ENCODE assay signal across 8 cellular contexts in genomic region chr2:58275144-58275543, GRCh38. TPM values are rescaled to one million over a fixed set of nuclear protein-coding genes. Genes with fewer than 3 reads are reported as not detected.
DNase-seq lines count a peak whose midpoint lies in the region; ATAC-seq and TF ChIP-seq lines count a peak whose summit lies in the region.
"Not testable (repeated sequence)": the region's sequence is repeated elsewhere in the genome, so short reads cannot be mapped to it uniquely, and the experiment has no call there.

No MANE protein-coding gene starts in this region.

- H2BK12ac ChIP-seq in trophoblast cell (ENCODE audit: low read length): not testable (repeated sequence)

- not testable (repeated sequence) for H3K9me1 ChIP-seq in IMR-90 (ENCODE audit: insufficient read depth, low read length)

- not testable (repeated sequence) for H3K56ac ChIP-seq in IMR-90 (ENCODE audit: extremely low read depth, insufficient read depth, low read length)

- not testable (repeated sequence) for H4K20me1 ChIP-seq in IMR-90 (ENCODE audit: insufficient read depth, low read length)

- H3K14ac ChIP-seq in IMR-90 (replicated peaks; ENCODE audit: low read depth, low read length); trophoblast cell (ENCODE audit: low read length): not testable (repeated sequence)

- POLR2A ChIA-PET in IMR-90 (lab: Charles Lee; ENCODE audit: unreplicated experiment): not testable (repeated sequence)

- H3K9ac ChIP-seq in IMR-90 (ENCODE audit: low read depth, low read length); trophoblast cell (ENCODE audit: low read length): not testable (repeated sequence)

- not testable (repeated sequence) for H4K8ac ChIP-seq in IMR-90 (ENCODE audit: low read depth in 2 of 2, low read length in 2 of 2); trophoblast cell (ENCODE audit: low read depth, low read length)

- H2AK5ac ChIP-seq in IMR-90 (ENCODE audit: low read depth, low read length); trophoblast cell (ENCODE audit: low read length): not testable (repeated sequence)

- WGBS in IMR-90 (ENCODE audit: extremely low coverage in 2 of 2, insufficient read length in 1 of 2), 2 experiments: no CpG with 5 or more reads among the region's 3 CpGs
- no CpG with 5 or more reads among the region's 3 CpGs for WGBS in trophoblast cell (ENCODE audit: extremely low coverage, insufficient coverage, insufficient read length)

- not testable (repeated sequence) for H3K4me3 ChIP-seq in IMR-90 (ENCODE audit: insufficient read depth, low read depth, low read length); brain microvascular endothelial cell (ENCODE audit: low read depth, low read length); trophoblast cell (ENCODE audit: low read depth, low read length)

- H4K12ac ChIP-seq in trophoblast cell (ENCODE audit: low read depth, low read length): not testable (repeated sequence)

- not testable (repeated sequence) for H3K27me3 ChIP-seq in IMR-90 (ENCODE audit: control insufficient read depth, insufficient read depth, low read length); brain microvascular endothelial cell (replicated peaks); trophoblast cell (ENCODE audit: insufficient read depth, low read length)

- not testable (repeated sequence) for TF ChIP-seq RAD21 in IMR-90 (IDR thresholded peaks at IDR 0.05; ENCODE audit: low read length)

- not testable (repeated sequence) for H2AK9ac ChIP-seq in IMR-90 (replicated peaks; ENCODE audit: low read depth, low read length, poor library complexity)

- CTCF ChIA-PET in IMR-90 (lab: Yijun Ruan, JAX): interaction anchor here (0.6 kb wide), 1 partner anchor 22 kb away, joined by 4 read pairs; no protein-coding TSS in a partner anchor

- dilution Hi-C loops in IMR-90 (cut with HindIII; ENCODE audit: low sequenced_read_pairs, unreplicated experiment): not testable (repeated sequence)

- H3K4me2 ChIP-seq in IMR-90 (ENCODE audit: low read depth, low read length); trophoblast cell (ENCODE audit: low read length): not testable (repeated sequence)

- not testable (repeated sequence) for H2BK5ac ChIP-seq in IMR-90 (ENCODE audit: low read depth, low read length, poor library complexity, severe bottlenecking); trophoblast cell (ENCODE audit: low read depth, low read length, poor library complexity)

- not testable (repeated sequence) for BruUV-seq in IMR-90 (replicated peaks; lab: Mats Ljungman, UMichigan)

- not testable (repeated sequence) for H2AFZ ChIP-seq in IMR-90 (replicated peaks; ENCODE audit: low read length, poor library complexity); trophoblast cell (ENCODE audit: insufficient read depth, low read length, poor library complexity)

- H3K79me1 ChIP-seq in IMR-90 (ENCODE audit: low read depth in 1 of 2, low read length in 2 of 2); trophoblast cell (ENCODE audit: low read length): not testable (repeated sequence)

- not testable (repeated sequence) for H3K18ac ChIP-seq in IMR-90 (ENCODE audit: low read depth, low read length); trophoblast cell (ENCODE audit: low read length)

- not testable (repeated sequence) for TF ChIP-seq CTCF in IMR-90 (conservative IDR thresholded peaks at IDR 0.05; ENCODE audit: low read depth, low read length); brain microvascular endothelial cell (IDR thresholded peaks at IDR 0.05; ENCODE audit: low read depth, low read length, missing control alignments)

- H4K5ac ChIP-seq in IMR-90 (ENCODE audit: low read depth, low read length): not testable (repeated sequence)

- not testable (repeated sequence) for H2BK15ac ChIP-seq in IMR-90 (ENCODE audit: low read depth, low read length)

- intact Hi-C loops in IMR-90 (cut with micrococcal nuclease): not testable (repeated sequence)

- not testable (repeated sequence) for H3K4ac ChIP-seq in IMR-90 (ENCODE audit: low read depth, low read length); trophoblast cell (ENCODE audit: low read depth, low read length)

- ATAC-seq in IMR-90 (ENCODE audit: low read depth): not testable (repeated sequence)
- ATAC-seq in esophagus mucosa: peak; percentile 93

- not testable (repeated sequence) for H3K36me3 ChIP-seq in IMR-90 (ENCODE audit: control insufficient read depth, insufficient read depth, low read length); brain microvascular endothelial cell (replicated peaks); trophoblast cell (ENCODE audit: control insufficient read depth in 1 of 2, insufficient read depth in 2 of 2, low read length in 2 of 2)

- TF ChIP-seq POLR2A in IMR-90 (IDR thresholded peaks at IDR 0.05; ENCODE audit: low read depth, low read length): not testable (repeated sequence)

- H4K91ac ChIP-seq in IMR-90 (ENCODE audit: insufficient read depth, low read depth, low read length); trophoblast cell (ENCODE audit: low read depth, low read length): not testable (repeated sequence)

- not testable (repeated sequence) for H3K9me3 ChIP-seq in IMR-90 (ENCODE audit: control insufficient read depth, insufficient read depth, low read length); trophoblast cell (ENCODE audit: insufficient read depth, low read depth, low read length)

- in situ Hi-C loops in IMR-90 (cut with MboI; ENCODE audit: low sequenced_read_pairs); brain microvascular endothelial cell (cut with HindIII; ENCODE audit: low pct_ligation_motif_present, low sequenced_read_pairs): not testable (repeated sequence)

- not testable (repeated sequence) for H2BK20ac ChIP-seq in IMR-90 (ENCODE audit: low read depth, low read length)

- not testable (repeated sequence) for H3K27ac ChIP-seq in IMR-90 (ENCODE audit: insufficient read depth, low read length); brain microvascular endothelial cell; trophoblast cell (ENCODE audit: low read depth, low read length)

- H3K23ac ChIP-seq in IMR-90 (ENCODE audit: low read depth, low read length); trophoblast cell (ENCODE audit: low read length): not testable (repeated sequence)

- H3K4me1 ChIP-seq in IMR-90 (ENCODE audit: control insufficient read depth, insufficient read depth, low read length); trophoblast cell (ENCODE audit: control insufficient read depth in 1 of 2, insufficient read depth in 2 of 2, low read length in 2 of 2): not testable (repeated sequence)

- DNase-seq in A172 (ENCODE audit: low spot score) (peak; percentile 29), ELR (ENCODE audit: low read depth) (peak; percentile 58), IMR-90 (peak; percentile 5), RKO (ENCODE audit: low spot score) (peak; percentile 73), brain microvascular endothelial cell (peak; percentile 8), iris pigment epithelial cell (ENCODE audit: low read depth) (peak; percentile 18), trophoblast cell (peak; percentile 13 to 64)

- not testable (repeated sequence) for H2BK120ac ChIP-seq in IMR-90 (ENCODE audit: low read depth, low read length); trophoblast cell (ENCODE audit: insufficient read depth, low read length, poor library complexity)

- H3K79me2 ChIP-seq in trophoblast cell (ENCODE audit: control insufficient read depth, insufficient read depth, low read length, poor library complexity): not testable (repeated sequence)

RNA-seq across cellular contexts. Expression of gene FANCL, which starts 34.0 kb away (rescaled TPM):
- total RNA-seq in A172 (2014; rRNA removed; shearing (Covaris generic)): 36.7 and 41.7 TPM in 2 replicates
- total RNA-seq in IMR-90 (2012; rRNA removed) (9.0 and 16.7 TPM in 2 replicates), esophagus mucosa (9.2 TPM)
- 9.3 and 12.7 TPM in 2 replicates for polyA plus RNA-seq in IMR-90 (2012; rRNA removed)
- polyA plus RNA-seq in IMR-90 (2012; cell fraction: cytosol; rRNA removed): 3.8 and 6.7 TPM in 2 replicates
- 3.2 and 16.2 TPM in 2 replicates for polyA plus RNA-seq in IMR-90 (2012; cell fraction: nucleus; rRNA removed; ENCODE audit: low replicate concordance)
- 10.4 and 10.7 TPM in 2 replicates for polyA plus RNA-seq in trophoblast cell (2013)

Comparison
In these comparisons a context has a peak if more than half of its experiments do, and no peak if none do; other contexts are left out.
1. DNase-seq: peak in every context shown above with its lines; median percentile 73 in RKO; 58 in ELR; 38 in trophoblast cell; 29 in A172; 18 in iris pigment epithelial cell; 8 in brain microvascular endothelial cell; 5 in IMR-90.